In the genomic region with DNA sequence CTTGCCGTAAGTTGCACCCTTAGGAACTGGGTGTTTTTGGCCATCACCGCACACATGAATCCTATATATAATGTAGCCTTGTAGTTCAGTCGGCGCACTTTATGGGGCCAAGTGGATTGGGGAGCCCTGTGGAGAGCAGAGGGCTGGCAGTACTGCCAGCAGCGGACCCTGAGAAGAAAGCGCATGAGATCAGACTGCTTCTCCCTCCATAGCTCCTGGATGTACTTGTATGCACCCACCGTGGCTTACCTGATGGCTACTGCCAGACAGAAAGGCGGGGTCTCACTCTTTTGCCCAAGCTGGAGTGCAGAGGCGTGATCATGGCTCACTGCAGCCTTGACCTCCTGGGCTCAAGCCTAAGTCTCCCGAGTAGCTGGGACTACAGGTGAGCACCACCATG, we compare ENCODE assay signal across 36 cellular contexts. TPM values are rescaled to one million over a fixed set of nuclear protein-coding genes. Genes with fewer than 3 reads are reported as not detected.
"Had no signal": no experiment of that assay in that cellular context is flagged by ENCODE, and none has a peak within 500 bp of the region (broad histone marks: within the 10 kb centered on the region; RNA-seq: fewer than 3 reads in every experiment).

No MANE protein-coding gene starts in this region.

- H3K27me3 ChIP-seq: MG63 had no signal

- H3K9ac ChIP-seq: KMS-11 had no signal

- DNase-seq: Karpas-422, Kasumi-1, MG63, MM.1S, MV-4-11, NCI-H1048, NCI-H1092, NCI-H1092 treated with DMSO at 0.1 percent for 48 hours, NCI-H1105, NCI-H1105 treated with DMSO at 0.1 percent for 48 hours, NCI-H1417, NCI-H1417 treated with DMSO at 0.1 percent for 48 hours, NCI-H1436, NCI-H1436 treated with DMSO at 0.1 percent for 48 hours, NCI-H146, NCI-H1694, NCI-H1694 treated with DMSO at 0.1 percent for 48 hours, NCI-H187, NCI-H187 treated with DMSO at 0.1 percent for 48 hours, NCI-H1930, NCI-H2029, NCI-H2029 treated with DMSO at 0.1 percent for 48 hours, NCI-H2081 treated with DMSO at 0.1 percent for 48 hours, NCI-H2107, NCI-H2171, NCI-H2171 treated with DMSO at 0.1 percent for 48 hours, NCI-H2227 treated with DMSO at 0.1 percent for 48 hours, NCI-H226, NCI-H345, NCI-H446, NCI-H446 treated with DMSO at 0.1 percent for 48 hours, NCI-H510A, NCI-H510A treated with DMSO at 0.1 percent for 48 hours had no signal

- H3K4me3 ChIP-seq: MG63 had no signal

- H3K27ac ChIP-seq: KMS-11 had no signal

- H3K9me3 ChIP-seq: MG63 had no signal

- H3K36me3 ChIP-seq: MG63 had no signal

- H3K4me2 ChIP-seq: KMS-11 had no signal

RNA-seq across cellular contexts. Expression of a gene that starts 32.8 kb away (rescaled TPM):
- total RNA-seq: LHCN-M2, NCI-H460 had no signal
